8 cellular contexts compared by ENCODE assay signal in the genomic region with DNA sequence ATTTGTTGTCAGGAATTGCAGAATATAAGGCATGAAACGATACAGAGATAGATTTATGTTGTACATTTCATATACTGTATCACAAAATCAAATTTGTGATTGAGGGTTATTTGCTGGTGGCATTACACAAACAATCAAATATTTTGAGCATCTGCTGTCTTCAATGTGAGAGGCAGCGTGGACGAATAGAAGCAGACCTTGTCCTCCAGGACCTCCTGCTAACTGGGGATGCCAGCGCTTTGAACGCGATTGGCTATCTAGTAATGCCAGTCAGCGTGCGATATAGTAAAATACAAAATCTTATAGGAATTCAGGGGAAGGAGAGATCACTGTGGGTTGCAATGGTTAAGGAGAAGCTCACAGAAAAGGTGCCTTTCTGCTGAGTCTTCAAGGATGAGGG. TPM values are rescaled to one million over a fixed set of nuclear protein-coding genes. Genes with fewer than 3 reads are reported as not detected.
DNase-seq lines count a peak whose midpoint lies in the region; ATAC-seq and TF ChIP-seq lines count a peak whose summit lies in the region.

No MANE protein-coding gene starts in this region.

- H3K27ac ChIP-seq in CD4-positive, CD25-positive, alpha-beta regulatory T cell (ENCODE audit: insufficient read depth, low read length, poor library complexity, severe bottlenecking) = peak overlapping the region; percentile 84
- no peak overlapping the region for H3K27ac ChIP-seq in duodenal mucosa (ENCODE audit: low read depth, low read length)
- no peak overlapping the region for H3K27ac ChIP-seq in neural progenitor cell

- peaks cover 15% of the 10 kb centered on the region for H3K27me3 Mint-ChIP-seq in CD4-positive, CD25-positive, alpha-beta regulatory T cell
- H3K27me3 Mint-ChIP-seq in neural progenitor cell (ENCODE audit: insufficient read depth, low read depth) = no peaks in the 10 kb centered on the region

- DNase-seq in CD4-positive, CD25-positive, alpha-beta regulatory T cell = peak in 1 of 3 donors; percentile 4
- DNase-seq in NB4 (ENCODE audit: low read depth) (no peak), neural progenitor cell (ENCODE audit: low spot score) (no peak)

- TF ChIP-seq CTCF in NB4 (IDR thresholded peaks at IDR 0.05; ENCODE audit: low read depth, low read length) = no peak
- TF ChIP-seq CTCF in neural progenitor cell (IDR thresholded peaks at IDR 0.05) = no peak

- H3K4me3 ChIP-seq in CD4-positive, CD25-positive, alpha-beta regulatory T cell (ENCODE audit: low read depth, low read length) = peak overlapping the region; percentile 92
- peak overlapping the region; percentile 59 for H3K4me3 ChIP-seq in NB4 (ENCODE audit: low read depth, low read length)
- peak overlapping the region; percentile 88 to 98 for H3K4me3 ChIP-seq in duodenal mucosa (ENCODE audit: low read depth in 1 of 2, low read length in 2 of 2)
- H3K4me3 ChIP-seq in neural progenitor cell = peak overlapping the region; percentile 85

- H3K4me2 ChIP-seq in neural progenitor cell = peak overlapping the region; percentile 96

- H3K79me2 ChIP-seq in neural progenitor cell (ENCODE audit: low read depth) = peaks cover 29% of the 10 kb centered on the region

- no peaks in the 10 kb centered on the region for H3F3A ChIP-seq in neural progenitor cell (ENCODE audit: low read depth)

- H3K4me1 ChIP-seq in CD4-positive, CD25-positive, alpha-beta regulatory T cell (ENCODE audit: control insufficient read depth, insufficient read depth, low read length, poor library complexity, severe bottlenecking) = peaks cover 20% of the 10 kb centered on the region
- peaks cover 27 to 28% of the 10 kb centered on the region in 2 donors for H3K4me1 ChIP-seq in duodenal mucosa (ENCODE audit: control insufficient read depth in 1 of 2, insufficient read depth in 2 of 2, low read length in 2 of 2)
- peaks cover 15% of the 10 kb centered on the region for H3K4me1 ChIP-seq in neural progenitor cell

- peaks cover 19% of the 10 kb centered on the region for H4K20me1 ChIP-seq in neural progenitor cell (ENCODE audit: low read depth)

- peak overlapping the region; percentile 83 for H2AFZ ChIP-seq in neural progenitor cell (replicated peaks)

- TF ChIP-seq POLR2A in NB4 (IDR thresholded peaks at IDR 0.05; ENCODE audit: extremely low read depth, insufficient read length) = no peak

- H3K9ac ChIP-seq in duodenal mucosa (ENCODE audit: low read depth in 1 of 2, low read length in 2 of 2) (peak overlapping the region; percentile 36 to 80), neural progenitor cell (no peak overlapping the region)

- peaks cover 11 to 38% (median 17%) of the 10 kb centered on the region in 4 donors for H3K4me1 Mint-ChIP-seq in CD4-positive, CD25-positive, alpha-beta regulatory T cell
- H3K4me1 Mint-ChIP-seq in neural progenitor cell = peaks cover 26% of the 10 kb centered on the region

- peaks cover 20% of the 10 kb centered on the region for H3K36me3 Mint-ChIP-seq in CD4-positive, CD25-positive, alpha-beta regulatory T cell
- H3K36me3 Mint-ChIP-seq in neural progenitor cell = peaks cover 9% of the 10 kb centered on the region

- peaks cover 19% of the 10 kb centered on the region for H3K36me3 ChIP-seq in CD4-positive, CD25-positive, alpha-beta regulatory T cell (ENCODE audit: control insufficient read depth, insufficient read depth, low read length)
- H3K36me3 ChIP-seq in duodenal mucosa (ENCODE audit: control insufficient read depth in 1 of 2, insufficient read depth in 2 of 2, low read length in 2 of 2) (peaks cover 9 to 27% of the 10 kb centered on the region in 2 donors), neural progenitor cell (peaks cover 8% of the 10 kb centered on the region)

- peaks cover 0 to 1% of the 10 kb centered on the region in 2 experiments for H3K9me3 ChIP-seq in CD4-positive, CD25-positive, alpha-beta regulatory T cell (ENCODE audit: control insufficient read depth in 2 of 2, low read length in 2 of 2)
- H3K9me3 ChIP-seq in duodenal mucosa (ENCODE audit: control insufficient read depth in 1 of 2, low read length in 2 of 2) = no peaks in the 10 kb centered on the region
- H3K9me3 ChIP-seq in neural progenitor cell (ENCODE audit: low read depth) = no peaks in the 10 kb centered on the region

- no peak for ATAC-seq in CD4-positive, CD25-positive, alpha-beta regulatory T cell (ENCODE audit: low read depth in 2 of 2)
- ATAC-seq in GM21381 (IDR thresholded peaks at IDR 0.05; ENCODE audit: unreplicated experiment) (no peak), GM21526 (IDR thresholded peaks at IDR 0.05; ENCODE audit: low FRiP score, unreplicated experiment) (no peak), GM19467 (IDR thresholded peaks at IDR 0.05; ENCODE audit: unreplicated experiment) (no peak), HG02623 (IDR thresholded peaks at IDR 0.05; ENCODE audit: unreplicated experiment) (no peak)

- peak overlapping the region; percentile 88 to 93 (median 90) for H3K4me3 Mint-ChIP-seq in CD4-positive, CD25-positive, alpha-beta regulatory T cell
- peak overlapping the region; percentile 87 for H3K4me3 Mint-ChIP-seq in neural progenitor cell

- H3K27me3 ChIP-seq in CD4-positive, CD25-positive, alpha-beta regulatory T cell (ENCODE audit: control insufficient read depth, insufficient read depth, low read length) = peaks cover 3% of the 10 kb centered on the region
- H3K27me3 ChIP-seq in duodenal mucosa (ENCODE audit: control insufficient read depth in 1 of 2, insufficient read depth in 2 of 2, low read length in 2 of 2) = no peaks in the 10 kb centered on the region
- peaks cover 15% of the 10 kb centered on the region for H3K27me3 ChIP-seq in neural progenitor cell

- H3K27ac Mint-ChIP-seq in CD4-positive, CD25-positive, alpha-beta regulatory T cell = peak overlapping the region; percentile 88 to 95 (median 94)
- no peak overlapping the region for H3K27ac Mint-ChIP-seq in neural progenitor cell

- H3K9me3 Mint-ChIP-seq in CD4-positive, CD25-positive, alpha-beta regulatory T cell = peaks cover 0 to 21% (median 0%) of the 10 kb centered on the region in 7 donors
- H3K9me3 Mint-ChIP-seq in neural progenitor cell = no peaks in the 10 kb centered on the region

RNA-seq across cellular contexts. Expression of a gene that starts 0.6 kb away (rescaled TPM):
- total RNA-seq in CD4-positive, CD25-positive, alpha-beta regulatory T cell = 63.5 TPM
- polyA plus RNA-seq in CD4-positive, CD25-positive, alpha-beta regulatory T cell = 10 to 100 TPM; 22.5 to 30.9 (median 28.0) TPM
- 32.8 and 33.4 TPM in 2 replicates for total RNA-seq in neural progenitor cell (ENCODE audit: low replicate concordance)
